29 cellular contexts compared by ENCODE assay signal in genomic region chr6:91717094-91717493, GRCh38.
"Had no signal": no experiment of that assay in that cellular context is flagged by ENCODE, and none has a peak within 500 bp of the region (broad histone marks: within the 10 kb centered on the region; RNA-seq: fewer than 3 reads in every experiment).

No MANE protein-coding gene starts in this region.

- H3K27me3 ChIP-seq: esophagus muscularis mucosa, esophagus squamous epithelium, foreskin keratinocyte, gastrocnemius medialis, gastroesophageal sphincter, heart left ventricle, heart right ventricle, hepatocyte had no signal

- H2AFZ ChIP-seq: hepatocyte had no signal

- H3K27ac ChIP-seq: coronary artery, dorsolateral prefrontal cortex, epithelial cell of prostate, esophagus muscularis mucosa, esophagus squamous epithelium, foreskin keratinocyte, gastrocnemius medialis, gastroesophageal sphincter, heart left ventricle, heart right ventricle, hepatocyte had no signal

- H3K4me3 ChIP-seq: coronary artery, dorsolateral prefrontal cortex, esophagus muscularis mucosa, esophagus squamous epithelium, gastrocnemius medialis, gastroesophageal sphincter, heart left ventricle, heart right ventricle, hepatocyte had no signal

- H3K4me3 Mint-ChIP-seq: dendritic cell treated with granulocyte-macrophage colony-stimulating factor and Interleukin-4, amounts not matched to agents 40 ng/mL and 50 ng/mL, for 4 days; effector memory CD8-positive, alpha-beta T cell; endodermal cell had no signal

- H3K4me2 ChIP-seq: hepatocyte had no signal

- FAIRE-seq: endometrium, endothelial cell of umbilical vein, frontal cortex had no signal

- H3K4me1 Mint-ChIP-seq: endodermal cell had no signal

- H3K27me3 Mint-ChIP-seq: dendritic cell treated with granulocyte-macrophage colony-stimulating factor and Interleukin-4, amounts not matched to agents 40 ng/mL and 50 ng/mL, for 4 days; effector memory CD8-positive, alpha-beta T cell had no signal

- H3K27ac Mint-ChIP-seq: dendritic cell treated with granulocyte-macrophage colony-stimulating factor and Interleukin-4, amounts not matched to agents 40 ng/mL and 50 ng/mL, for 4 days; effector memory CD8-positive, alpha-beta T cell; endodermal cell had no signal

- H3K9me3 Mint-ChIP-seq: endodermal cell had no signal

- ATAC-seq: effector memory CD8-positive, alpha-beta T cell; esophagus mucosa; foreskin keratinocyte; gastrocnemius medialis; gastroesophageal sphincter; heart left ventricle; heart right ventricle had no signal

- H3K79me2 ChIP-seq: hepatocyte had no signal

- DNase-seq: cortex of kidney; dermis blood vessel endothelial cell; dorsolateral prefrontal cortex; effector CD4-positive, alpha-beta T cell; effector CD8-positive, alpha-beta T cell; effector memory CD4-positive, alpha-beta T cell; effector memory CD8-positive, alpha-beta T cell; endodermal cell; erythroblast; esophagus squamous epithelium; foreskin fibroblast; foreskin keratinocyte; foreskin melanocyte; gastrocnemius medialis; glutamatergic neuron; head of caudate nucleus; heart left ventricle; heart right ventricle; hippocampal formation had no signal

- H3K9me3 ChIP-seq: esophagus muscularis mucosa, esophagus squamous epithelium, gastrocnemius medialis, gastroesophageal sphincter, heart left ventricle, heart right ventricle had no signal

- H3K4me1 ChIP-seq: esophagus muscularis mucosa, esophagus squamous epithelium, foreskin keratinocyte, gastrocnemius medialis, gastroesophageal sphincter, heart left ventricle, heart right ventricle had no signal

- H3K36me3 ChIP-seq: esophagus muscularis mucosa, esophagus squamous epithelium, gastrocnemius medialis, gastroesophageal sphincter, heart left ventricle, heart right ventricle had no signal
